ENCODE assay signal across 12 cellular contexts in genomic region chr13:46289260-46289955, GRCh38.
DNase-seq lines count a peak whose midpoint lies in the region; ATAC-seq and TF ChIP-seq lines count a peak whose summit lies in the region.
"Had no signal": no experiment of that assay in that cellular context is flagged by ENCODE, and none has a peak within 500 bp of the region (broad histone marks: within the 10 kb centered on the region; RNA-seq: fewer than 3 reads in every experiment).

No MANE protein-coding gene starts in this region.

- no peak overlapping the region for H3K27ac Mint-ChIP-seq in natural killer cell
- H3K27ac Mint-ChIP-seq: activated T-helper 17 cell treated with anti-CD3 and anti-CD28 coated beads, Interleukin-2, amount 50 U/mL, for 72 hours had no signal

- no peaks in the 10 kb centered on the region for H3K9me3 Mint-ChIP-seq in natural killer cell
- H3K9me3 Mint-ChIP-seq: activated T-helper 17 cell treated with anti-CD3 and anti-CD28 coated beads, Interleukin-2, amount 50 U/mL, for 72 hours had no signal

- no peaks in the 10 kb centered on the region for H3K9me3 ChIP-seq in DND-41 (ENCODE audit: insufficient read depth, low read length, severe bottlenecking)
- H3K9me3 ChIP-seq in RWPE2 (ENCODE audit: severe bottlenecking), result no peaks in the 10 kb centered on the region
- H3K9me3 ChIP-seq: mucosa of descending colon had no signal

- H4K20me1 ChIP-seq in DND-41 (ENCODE audit: insufficient read depth, low read length), result no peaks in the 10 kb centered on the region

- H3K27ac ChIP-seq in DND-41 (ENCODE audit: low read length) (peak overlapping the region; percentile 44), RWPE2 (ENCODE audit: poor library complexity, severe bottlenecking) (no peak overlapping the region)

- peaks cover 0 to 7% of the 10 kb centered on the region in 2 donors for H3K4me1 Mint-ChIP-seq in natural killer cell

- no peaks in the 10 kb centered on the region for H3K27me3 ChIP-seq in DND-41 (ENCODE audit: insufficient read depth, low read length, poor library complexity)
- H3K27me3 ChIP-seq in RWPE2 (ENCODE audit: insufficient read depth, poor library complexity, severe bottlenecking), result no peaks in the 10 kb centered on the region

- H3K9ac ChIP-seq in DND-41 (ENCODE audit: low read depth, low read length), result no peak overlapping the region

- H3K4me2 ChIP-seq in DND-41 (ENCODE audit: insufficient read depth, low read length), result no peak overlapping the region

- H3K4me3 Mint-ChIP-seq in natural killer cell, result no peak overlapping the region
- H3K4me3 Mint-ChIP-seq: activated T-helper 17 cell treated with anti-CD3 and anti-CD28 coated beads, Interleukin-2, amount 50 U/mL, for 72 hours had no signal

- H3K4me1 ChIP-seq in DND-41 (ENCODE audit: insufficient read depth, low read length) (peaks cover 22% of the 10 kb centered on the region), RWPE2 (ENCODE audit: insufficient read depth, poor library complexity, severe bottlenecking) (no peaks in the 10 kb centered on the region)

- intact Hi-C loops in natural killer cell (cut with micrococcal nuclease), result loop anchor here (2.0 to 10.0 kb wide), 3 partner anchors 33 to 235 kb away; partner anchors contain the start of gene ZC3H13

- H3K36me3 ChIP-seq in DND-41 (ENCODE audit: insufficient read depth, low read length), result no peaks in the 10 kb centered on the region
- no peaks in the 10 kb centered on the region for H3K36me3 ChIP-seq in RWPE2 (ENCODE audit: low read depth)

- H3K79me2 ChIP-seq in DND-41 (ENCODE audit: insufficient read depth, low read length), result no peaks in the 10 kb centered on the region

- DNase-seq in DND-41 (no peak), RWPE2 (ENCODE audit: low spot score) (no peak), natural killer cell (no peak), NCI-H1048 (lab: John Stamatoyannopoulos, UW) (no peak), foreskin fibroblast (no peak)
- no peak for DNase-seq in activated CD8-positive, alpha-beta memory T cell treated with anti-CD3 and anti-CD28 coated beads, Interleukin-2, amount 50 U/mL, for 4 hours
- DNase-seq: effector CD4-positive, alpha-beta T cell; stimulated activated CD4-positive, alpha-beta T cell treated with anti-CD3 and anti-CD28 coated beads, Interleukin-4, amount 100 ng/mL, for 1 hour; stimulated activated CD8-positive, alpha-beta memory T cell treated with anti-CD3 and anti-CD28 coated beads, Interleukin-4, amount 100 ng/mL, for 48 hours had no signal

- H2AFZ ChIP-seq in DND-41 (ENCODE audit: low read depth, low read length), result peak overlapping the region; percentile 51; the same call in 1 of the 2 replicates

- H3K4me3 ChIP-seq in DND-41 (ENCODE audit: low read depth in 1 of 2, low read length in 2 of 2) (no peak overlapping the region), RWPE2 (ENCODE audit: severe bottlenecking) (no peak overlapping the region), foreskin fibroblast (ENCODE audit: low read depth in 1 of 2, low read length in 2 of 2) (no peak overlapping the region)
- H3K4me3 ChIP-seq: mucosa of descending colon had no signal

- no peaks in the 10 kb centered on the region for H3K27me3 Mint-ChIP-seq in natural killer cell (ENCODE audit: low read depth in 2 of 2)
- H3K27me3 Mint-ChIP-seq: activated T-helper 17 cell treated with anti-CD3 and anti-CD28 coated beads, Interleukin-2, amount 50 U/mL, for 72 hours had no signal

- TF ChIP-seq CTCF in DND-41 (IDR thresholded peaks at IDR 0.05; ENCODE audit: borderline replicate concordance, extremely low read depth, low read length, poor library complexity, severe bottlenecking) (no peak), RWPE2 (IDR thresholded peaks at IDR 0.05; ENCODE audit: poor library complexity, severe bottlenecking) (peak; percentile 14), natural killer cell (IDR thresholded peaks at IDR 0.05) (peak; percentile 3), foreskin fibroblast (IDR thresholded peaks at IDR 0.05; ENCODE audit: low read depth, low read length) (no peak)

- H3K36me3 Mint-ChIP-seq in natural killer cell, result no peaks in the 10 kb centered on the region

- ATAC-seq in DND-41 (ENCODE audit: insufficient read depth, low read depth) (no peak; the same call in 2 of the 3 replicates), HG02610 (IDR thresholded peaks at IDR 0.05; ENCODE audit: unreplicated experiment) (peak; percentile 5), RWPE2 (ENCODE audit: low read depth) (no peak), natural killer cell (peak in 1 of 3 donors; percentile 24)

Comparison
In these comparisons a context has a peak if more than half of its experiments do, and no peak if none do; other contexts are left out.
1. CTCF ChIP-seq: peak in RWPE2 (single experiment) and natural killer cell (single experiment); none in DND-41 (single experiment) and foreskin fibroblast (single experiment).